ENCODE assay signal across 8 cellular contexts in the genomic region with DNA sequence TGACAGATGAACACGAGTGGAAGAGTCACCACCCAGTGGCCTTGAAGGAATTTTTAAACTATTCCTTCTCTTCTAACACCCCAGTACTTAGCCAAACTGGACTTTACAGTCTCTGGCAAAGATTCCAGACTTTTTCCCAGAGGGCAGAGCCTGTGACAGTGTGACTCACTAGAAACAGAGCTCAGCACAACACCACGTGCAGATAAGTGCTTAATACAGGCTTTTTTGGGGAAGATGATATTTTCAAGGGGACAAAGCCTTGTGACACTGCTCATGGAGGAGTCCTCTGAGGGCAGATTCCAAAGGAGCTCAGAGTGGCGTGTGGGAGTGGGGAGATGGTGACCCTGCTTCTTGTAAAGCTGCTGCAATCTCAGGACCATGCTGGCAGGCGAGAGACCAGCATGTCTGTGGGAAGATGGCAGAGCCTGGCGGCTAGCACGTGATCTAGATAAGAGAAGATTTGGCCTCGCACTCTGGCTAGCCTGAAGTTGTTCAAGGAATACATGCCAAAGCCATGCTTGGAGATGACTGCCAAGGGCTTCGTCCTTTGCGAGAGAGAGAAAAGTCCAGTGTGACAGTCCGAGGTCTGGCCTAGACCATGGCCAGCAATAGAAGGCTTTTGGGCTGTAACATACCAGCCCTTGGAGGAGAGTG. TPM values are rescaled to one million over a fixed set of nuclear protein-coding genes. Genes with fewer than 3 reads are reported as not detected.
DNase-seq lines count a peak whose midpoint lies in the region; ATAC-seq and TF ChIP-seq lines count a peak whose summit lies in the region.

No MANE protein-coding gene starts in this region.

- H4K20me1 ChIP-seq in SU-DHL-6 (ENCODE audit: low read depth, low read length) (no peaks in the 10 kb centered on the region), GM23338 (replicated peaks; ENCODE audit: insufficient read depth) (no peaks in the 10 kb centered on the region)

- DNase-seq in GM04503 (ENCODE audit: low read depth) (peak; percentile 70), fibroblast of the aortic adventitia (ENCODE audit: low read depth) (peak; percentile 91), retinal pigment epithelial cell (ENCODE audit: low read depth) (peak; percentile 50), SJCRH30 (no peak), Calu3 (no peak), GM23338 (ENCODE audit: low spot score) (no peak)

- CTCF ChIA-PET in Calu3 (lab: Charles Lee), result no interaction called here

- H3K79me2 ChIP-seq in SU-DHL-6 (ENCODE audit: insufficient read depth, low read length) (peaks cover 45% of the 10 kb centered on the region), GM23338 (replicated peaks; ENCODE audit: insufficient read depth) (no peaks in the 10 kb centered on the region)

- H3K4me3 ChIP-seq in SU-DHL-6 (ENCODE audit: insufficient read depth, low read length, poor library complexity, severe bottlenecking) (peak overlapping the region; percentile 80), fibroblast of the aortic adventitia (ENCODE audit: low read depth, low read length) (no peak overlapping the region), retinal pigment epithelial cell (ENCODE audit: low read length) (no peak overlapping the region), SJCRH30 (no peak overlapping the region), GM23338 (no peak overlapping the region)

- H2AFZ ChIP-seq in SU-DHL-6 (ENCODE audit: low read depth, low read length, severe bottlenecking) (no peak overlapping the region), GM23338 (no peak overlapping the region)

- peaks cover 11% of the 10 kb centered on the region; the same call in 1 of the 2 replicates for H3F3A ChIP-seq in SU-DHL-6 (ENCODE audit: insufficient read depth)
- H3F3A ChIP-seq in GM23338 (replicated peaks; ENCODE audit: low read depth), result no peaks in the 10 kb centered on the region

- H3K9me3 Mint-ChIP-seq in Calu3 (ENCODE audit: low read depth, unreplicated experiment) (no peaks in the 10 kb centered on the region), GM23338 (no peaks in the 10 kb centered on the region; the same call in 2 of the 3 replicates)

- peak overlapping the region; percentile 71 for H3K4me2 ChIP-seq in SU-DHL-6 (ENCODE audit: low read depth, low read length, poor library complexity, severe bottlenecking)
- no peak overlapping the region for H3K4me2 ChIP-seq in GM23338

- H3K4me1 Mint-ChIP-seq in Calu3 (ENCODE audit: low read depth, unreplicated experiment) (peaks cover 7% of the 10 kb centered on the region), GM23338 (peaks cover 9% of the 10 kb centered on the region; the same call in 2 of the 3 replicates)

- peak overlapping the region; percentile 93 for H3K9ac ChIP-seq in SU-DHL-6 (ENCODE audit: low read length)

- no peak for TF ChIP-seq CTCF in SU-DHL-6 (IDR thresholded peaks at IDR 0.05; ENCODE audit: insufficient read depth, low read length, poor library complexity, severe bottlenecking)
- TF ChIP-seq CTCF in fibroblast of the aortic adventitia (IDR thresholded peaks at IDR 0.05; ENCODE audit: insufficient read depth, low read length), result no peak
- no peak for TF ChIP-seq CTCF in retinal pigment epithelial cell (conservative IDR thresholded peaks at IDR 0.05; ENCODE audit: low read depth, low read length)
- no peak for TF ChIP-seq CTCF in Calu3 (IDR thresholded peaks at IDR 0.05; ENCODE audit: unreplicated experiment)
- TF ChIP-seq CTCF in GM23338 (conservative IDR thresholded peaks at IDR 0.05; ENCODE audit: low read depth in 2 of 2), result no peak

- intact Hi-C loops in Calu3 (cut with micrococcal nuclease; ENCODE audit: unreplicated experiment), result no loop called here

- H3K27me3 Mint-ChIP-seq in Calu3 (ENCODE audit: unreplicated experiment) (peaks cover 57% of the 10 kb centered on the region), GM23338 (ENCODE audit: insufficient read depth, low read depth, poor library complexity) (peaks cover 18% of the 10 kb centered on the region)

- peak overlapping the region; percentile 88 for H3K27ac ChIP-seq in SU-DHL-6 (ENCODE audit: low read depth, low read length)
- H3K27ac ChIP-seq in SJCRH30, result no peak overlapping the region
- no peak overlapping the region for H3K27ac ChIP-seq in GM23338 (ENCODE audit: low read depth)

- no peak for ATAC-seq in GM23338
- ATAC-seq in HG03196 (IDR thresholded peaks at IDR 0.05; ENCODE audit: unreplicated experiment), result no peak

- H3K9me2 ChIP-seq in SU-DHL-6 (replicated peaks; ENCODE audit: insufficient read depth, low read length) (no peaks in the 10 kb centered on the region), GM23338 (ENCODE audit: insufficient read depth) (no peaks in the 10 kb centered on the region)

- no peaks in the 10 kb centered on the region for H3K36me3 ChIP-seq in SU-DHL-6 (ENCODE audit: low read length)
- H3K36me3 ChIP-seq in SJCRH30, result no peaks in the 10 kb centered on the region
- H3K36me3 ChIP-seq in GM23338 (ENCODE audit: insufficient read depth), result no peaks in the 10 kb centered on the region

- H3K4me1 ChIP-seq in SJCRH30, result no peaks in the 10 kb centered on the region
- peaks cover 5% of the 10 kb centered on the region; the same call in 1 of the 2 replicates for H3K4me1 ChIP-seq in GM23338 (ENCODE audit: insufficient read depth)

- H3K36me3 Mint-ChIP-seq in Calu3 (ENCODE audit: insufficient read depth, unreplicated experiment), result peaks cover 11% of the 10 kb centered on the region
- H3K36me3 Mint-ChIP-seq in GM23338 (ENCODE audit: low read depth), result no peaks in the 10 kb centered on the region

- no peaks in the 10 kb centered on the region for H3K9me3 ChIP-seq in SU-DHL-6 (ENCODE audit: insufficient read depth, low read length)
- H3K9me3 ChIP-seq in SJCRH30 (replicated peaks), result no peaks in the 10 kb centered on the region

- H3K4me3 Mint-ChIP-seq in Calu3 (ENCODE audit: low read depth, unreplicated experiment), result no peak overlapping the region
- H3K4me3 Mint-ChIP-seq in GM23338, result no peak overlapping the region

- H3K27me3 ChIP-seq in SU-DHL-6 (ENCODE audit: low read length) (no peaks in the 10 kb centered on the region), SJCRH30 (no peaks in the 10 kb centered on the region), GM23338 (ENCODE audit: insufficient read depth) (peaks cover 13% of the 10 kb centered on the region; the same call in 1 of the 2 replicates)

- BruUV-seq in Calu3 (replicated peaks; lab: Mats Ljungman, UMichigan), result no TSS peak

- H3K27ac Mint-ChIP-seq in Calu3 (ENCODE audit: unreplicated experiment) (no peak overlapping the region), GM23338 (no peak overlapping the region)

TF ChIP-seq in GM23338, 12 proteins besides CTCF, POLR2A, EP300 and RAD21 (continues in another document):
- TF ChIP-seq EZH2phosphoT487 (IDR thresholded peaks at IDR 0.05; ENCODE audit: unreplicated experiment), result no peak

RNA-seq across cellular contexts. Expression of gene RAB33A, which starts 2.4 kb away (rescaled TPM):
- total RNA-seq in fibroblast of the aortic adventitia (ENCODE audit: low replicate concordance), result 3.0 TPM in 1 of 2 replicates, not detected in the other
- 0.34 TPM in 1 of 2 replicates, not detected in the other for total RNA-seq in SJCRH30 (2014; rRNA removed; shearing (Covaris generic))
- total RNA-seq in Calu3 (2022), result not detected in 2 replicates
- total RNA-seq in GM23338 (2014; rRNA removed; shearing (Covaris generic)), result 4.9 and 6.5 TPM in 2 replicates
- polyA plus RNA-seq in GM23338 (2016; fragmentation: Nextera tagmentation; extraction: Ambion mirVana), result 4.7 and 5.5 TPM in 2 replicates

RNA-seq across cellular contexts. Expression of gene AIFM1, which starts 8.5 kb away (rescaled TPM):
- 18.1 and 20.9 TPM in 2 replicates for total RNA-seq in fibroblast of the aortic adventitia (ENCODE audit: low replicate concordance)
- 42.9 and 46.9 TPM in 2 replicates for total RNA-seq in SJCRH30 (2014; rRNA removed; shearing (Covaris generic))
- 50.3 and 52.7 TPM in 2 replicates for total RNA-seq in Calu3 (2022)
- 29.6 and 42.2 TPM in 2 replicates for total RNA-seq in GM23338 (2014; rRNA removed; shearing (Covaris generic))
- polyA plus RNA-seq in GM23338 (2016; fragmentation: Nextera tagmentation; extraction: Ambion mirVana), result 47.3 and 49.3 TPM in 2 replicates

Comparison
In these comparisons a context has a peak if more than half of its experiments do, and no peak if none do; other contexts are left out.
1. DNase-seq: peak in GM04503 (single experiment), fibroblast of the aortic adventitia (single experiment) and retinal pigment epithelial cell (single experiment); none in SJCRH30 (0 of 2), Calu3 (single experiment) and GM23338 (single experiment).